15 cellular contexts compared by ENCODE assay signal in the genomic region with DNA sequence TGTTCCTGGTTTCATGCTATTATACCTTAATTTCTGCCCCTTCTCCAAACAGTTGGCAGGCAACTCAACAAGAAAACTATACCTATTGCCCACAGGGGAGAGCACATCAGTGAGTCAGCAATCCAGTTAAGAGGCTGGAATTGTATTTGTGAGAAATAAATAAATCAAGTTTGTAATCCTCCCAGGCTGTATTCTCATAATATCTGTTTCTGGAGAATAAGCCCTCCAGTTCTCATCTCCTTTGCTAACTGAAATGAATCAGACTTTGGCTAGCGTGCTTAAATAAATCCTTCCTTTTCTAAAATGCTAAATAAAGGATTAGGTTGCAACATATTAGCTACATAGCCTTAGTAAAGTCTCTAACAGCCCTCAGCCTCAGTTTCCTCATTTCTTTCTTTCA.
"Had no signal": no experiment of that assay in that cellular context is flagged by ENCODE, and none has a peak within 500 bp of the region (broad histone marks: within the 10 kb centered on the region; RNA-seq: fewer than 3 reads in every experiment).

No MANE protein-coding gene starts in this region.

- H3K9me3 Mint-ChIP-seq: activated naive CD4-positive, alpha-beta T cell treated with anti-CD3 and anti-CD28 coated beads for 36 hours; dendritic cell treated with granulocyte-macrophage colony-stimulating factor and Interleukin-4, amounts not matched to agents 40 ng/mL and 50 ng/mL, for 4 days; effector memory CD8-positive, alpha-beta T cell; naive B cell had no signal

- ATAC-seq: effector memory CD8-positive, alpha-beta T cell; lower lobe of right lung; right lobe of liver had no signal

- H3K27me3 Mint-ChIP-seq: dendritic cell treated with granulocyte-macrophage colony-stimulating factor and Interleukin-4, amounts not matched to agents 40 ng/mL and 50 ng/mL, for 4 days; effector memory CD8-positive, alpha-beta T cell; naive B cell; progenitor cell of endocrine pancreas had no signal

- H3K4me3 ChIP-seq: lower lobe of right lung, right lobe of liver had no signal

- H3K27me3 ChIP-seq: brain microvascular endothelial cell, right lobe of liver had no signal

- DNase-seq: activated CD4-positive, alpha-beta T cell treated with anti-CD3 and anti-CD28 coated beads for 4 hours; activated naive CD4-positive, alpha-beta T cell treated with anti-CD3 and anti-CD28 coated beads for 36 hours; amniotic stem cell; brain microvascular endothelial cell; cerebellar nuclear complex; effector memory CD8-positive, alpha-beta T cell; erythroblast; lower lobe of right lung; naive B cell; right lobe of liver; stimulated activated naive CD4-positive, alpha-beta T cell treated with Interleukin-2 at 50 U/mL for 16 hours; T-helper 9 cell; trophoblast cell had no signal

- H3K27ac Mint-ChIP-seq: activated naive CD4-positive, alpha-beta T cell treated with anti-CD3 and anti-CD28 coated beads for 36 hours; dendritic cell treated with granulocyte-macrophage colony-stimulating factor and Interleukin-4, amounts not matched to agents 40 ng/mL and 50 ng/mL, for 4 days; effector memory CD8-positive, alpha-beta T cell; progenitor cell of endocrine pancreas had no signal

- H3K4me1 ChIP-seq: lower lobe of right lung, right lobe of liver had no signal

- H3K27ac ChIP-seq: brain microvascular endothelial cell, lower lobe of right lung, right lobe of liver had no signal

- H3K4me3 Mint-ChIP-seq: activated naive CD4-positive, alpha-beta T cell treated with anti-CD3 and anti-CD28 coated beads for 36 hours; dendritic cell treated with granulocyte-macrophage colony-stimulating factor and Interleukin-4, amounts not matched to agents 40 ng/mL and 50 ng/mL, for 4 days; effector memory CD8-positive, alpha-beta T cell; naive B cell had no signal

- H3K9me3 ChIP-seq: lower lobe of right lung, right lobe of liver had no signal
